20 cellular contexts compared by ENCODE assay signal in genomic region chr20:58138395-58138794, GRCh38.
DNase-seq lines count a peak whose midpoint lies in the region; ATAC-seq and TF ChIP-seq lines count a peak whose summit lies in the region.
"Had no signal": no experiment of that assay in that cellular context is flagged by ENCODE, and none has a peak within 500 bp of the region (broad histone marks: within the 10 kb centered on the region; RNA-seq: fewer than 3 reads in every experiment).

No MANE protein-coding gene starts in this region.

- no peak overlapping the region for H3K27ac ChIP-seq in endodermal cell (ENCODE audit: low read depth, low read length)
- H3K27ac ChIP-seq in upper lobe of right lung = no peak overlapping the region
- H3K27ac ChIP-seq: BLaER1 had no signal

- no peak for TF ChIP-seq CTCF in endodermal cell (conservative IDR thresholded peaks at IDR 0.05)
- no peak for TF ChIP-seq CTCF in neural crest cell (conservative IDR thresholded peaks at IDR 0.05)
- no peak for TF ChIP-seq CTCF in upper lobe of right lung (IDR thresholded peaks at IDR 0.05)

- peaks cover 2% of the 10 kb centered on the region for H3K36me3 Mint-ChIP-seq in T-helper 17 cell (ENCODE audit: low read depth)
- H3K36me3 Mint-ChIP-seq in endodermal cell (ENCODE audit: low read depth) = no peaks in the 10 kb centered on the region
- no peaks in the 10 kb centered on the region for H3K36me3 Mint-ChIP-seq in neural crest cell (ENCODE audit: low read depth)

- H3K36me3 ChIP-seq in endodermal cell (ENCODE audit: control insufficient read depth, insufficient read depth, low read length) (no peaks in the 10 kb centered on the region), upper lobe of right lung (no peaks in the 10 kb centered on the region)
- H3K36me3 ChIP-seq: BLaER1 had no signal

- H3K27ac Mint-ChIP-seq in T-helper 17 cell (no peak overlapping the region), endodermal cell (no peak overlapping the region), neural crest cell (ENCODE audit: unreplicated experiment) (peak overlapping the region; percentile 57)
- H3K27ac Mint-ChIP-seq: CD4-positive, alpha-beta T cell; HFFc6 had no signal

- WGBS in endodermal cell (ENCODE audit: insufficient coverage in 1 of 2, insufficient read length in 1 of 2), 2 experiments = 83 to 86% methylated on average over 4 to 6 of the region's 6 CpGs

- H3K4me3 ChIP-seq in endodermal cell (ENCODE audit: low read length) (no peak overlapping the region), upper lobe of right lung (no peak overlapping the region)
- H3K4me3 ChIP-seq: BLaER1 had no signal

- intact Hi-C loops in upper lobe of right lung (cut with DNase I) = no loop called here

- H3K4me1 Mint-ChIP-seq in T-helper 17 cell = peaks cover 4% of the 10 kb centered on the region
- peaks cover 17% of the 10 kb centered on the region for H3K4me1 Mint-ChIP-seq in endodermal cell
- peaks cover 25% of the 10 kb centered on the region for H3K4me1 Mint-ChIP-seq in neural crest cell

- H3K27me3 Mint-ChIP-seq in T-helper 17 cell (peaks cover 75% of the 10 kb centered on the region), endodermal cell (ENCODE audit: insufficient read depth) (peaks cover 45% of the 10 kb centered on the region), neural crest cell (ENCODE audit: low read depth) (peaks cover 22% of the 10 kb centered on the region)

- ATAC-seq in T-helper 17 cell (no peak), upper lobe of right lung (no peak), HG03025 (IDR thresholded peaks at IDR 0.05; ENCODE audit: low FRiP score, unreplicated experiment) (no peak)

- no peak for DNase-seq in T-helper 17 cell
- DNase-seq in endodermal cell = peak; percentile 22
- no peak for DNase-seq in neural crest cell (ENCODE audit: low read depth, low spot score)
- peak; percentile 20 for DNase-seq in upper lobe of right lung
- DNase-seq in SHP77 (lab: John Stamatoyannopoulos, UW) = no peak
- DNase-seq in NCI-H2171 treated with DMSO at 0.1 percent for 48 hours (lab: John Stamatoyannopoulos, UW) = no peak
- DNase-seq: CD4-positive, alpha-beta T cell; COR-L47; DMS79; H7; HFFc6; Karpas-422; MV-4-11; NCI-H1694; NCI-H2081; NCI-H2171; NCI-H524 treated with DMSO at 0.1 percent for 48 hours; SHP77 treated with DMSO at 0.1 percent for 48 hours had no signal

- no peaks in the 10 kb centered on the region for H3K27me3 ChIP-seq in endodermal cell (ENCODE audit: control insufficient read depth, insufficient read depth, low read length, poor library complexity, severe bottlenecking)
- H3K27me3 ChIP-seq in upper lobe of right lung = peaks cover 11% of the 10 kb centered on the region

- H3K9me3 Mint-ChIP-seq in endodermal cell (peaks cover 4% of the 10 kb centered on the region), neural crest cell (peaks cover under 1% of the 10 kb centered on the region)
- H3K9me3 Mint-ChIP-seq: CD4-positive, alpha-beta T cell; HFFc6 had no signal

- H3K4me1 ChIP-seq in endodermal cell (ENCODE audit: control insufficient read depth, insufficient read depth, low read length) = no peaks in the 10 kb centered on the region
- no peaks in the 10 kb centered on the region for H3K4me1 ChIP-seq in upper lobe of right lung

- H3K9me3 ChIP-seq in T-helper 17 cell (ENCODE audit: control insufficient read depth, low read length, poor library complexity, severe bottlenecking) (no peaks in the 10 kb centered on the region), endodermal cell (ENCODE audit: control insufficient read depth, low read length) (no peaks in the 10 kb centered on the region), upper lobe of right lung (no peaks in the 10 kb centered on the region)
- H3K9me3 ChIP-seq: BLaER1 had no signal

- H3K9ac ChIP-seq in endodermal cell (ENCODE audit: extremely low read depth, low read length, poor library complexity, severe bottlenecking) = no peak overlapping the region
- H3K9ac ChIP-seq: BLaER1 had no signal

- peak overlapping the region; percentile 25 for H3K4me3 Mint-ChIP-seq in T-helper 17 cell
- H3K4me3 Mint-ChIP-seq in endodermal cell = no peak overlapping the region
- no peak overlapping the region for H3K4me3 Mint-ChIP-seq in neural crest cell
- H3K4me3 Mint-ChIP-seq: CD4-positive, alpha-beta T cell; HFFc6 had no signal

Comparison
In these comparisons a context has a peak if more than half of its experiments do, and no peak if none do; other contexts are left out.
1. DNase-seq: peak in endodermal cell (single experiment) and upper lobe of right lung (single experiment); none in T-helper 17 cell (0 of 3), neural crest cell (single experiment), SHP77 (0 of 2) and NCI-H2171 treated with DMSO at 0.1 percent for 48 hours (single experiment).